Comparison of ENCODE assay signal across 8 cellular contexts in genomic region chrX:40580537-40581332, GRCh38. TPM values are rescaled to one million over a fixed set of nuclear protein-coding genes. Genes with fewer than 3 reads are reported as not detected.
DNase-seq lines count a peak whose midpoint lies in the region; ATAC-seq and TF ChIP-seq lines count a peak whose summit lies in the region.

Gene ATP6AP2, plus strand, starts transcription at chrX:40580970. Its CDS starts 96 bp downstream, at chrX:40581066.

- peak within 1 kb of the TSS; percentile 94 for H3K27ac Mint-ChIP-seq in activated B cell treated with CpG ODN at 0.5 μM for 24 hours
- H3K27ac Mint-ChIP-seq in immature natural killer cell, result peak within 1 kb of the TSS; percentile 93 to 99 (median 97)

- H3K27me3 ChIP-seq in AG04450 (ENCODE audit: control insufficient read depth, insufficient read depth, low read length), result no peaks in the 10 kb centered on the region

- POLR2A ChIA-PET in AG04450 (lab: Yijun Ruan, JAX) (no interaction called here), activated B cell treated with CpG ODN at 0.5 μM for 24 hours (lab: Charles Lee) (interaction anchor here (0.9 to 2.2 kb wide), 3 partner anchors 10 to 372 kb away, joined by 3 to 12 read pairs (median 3); partner anchors contain the start of gene MED14)

- no peaks in the 10 kb centered on the region for H3K27me3 Mint-ChIP-seq in activated B cell treated with CpG ODN at 0.5 μM for 24 hours
- H3K27me3 Mint-ChIP-seq in immature natural killer cell (ENCODE audit: low read depth in 3 of 3), result peaks cover 2 to 10% (median 9%) of the 10 kb centered on the region in 3 donors

- H3K4me3 ChIP-seq in AG04450 (ENCODE audit: low read depth, low read length), result peak within 1 kb of the TSS; percentile 84

- intact Hi-C loops in activated B cell treated with CpG ODN at 0.5 μM for 24 hours (cut with micrococcal nuclease), result loop anchor here (1.0 to 10.0 kb wide), 3 partner anchors 67 to 504 kb away; partner anchors contain the start of genes CXorf38, MED14 and USP9X

- no peaks in the 10 kb centered on the region for H3K9me3 ChIP-seq in AG04450 (ENCODE audit: control insufficient read depth, insufficient read depth, low read length)

- peak; percentile 74 for DNase-seq in AG04450 (ENCODE audit: low read depth, low spot score)
- DNase-seq in NCI-H226, result peak; percentile 79
- DNase-seq in activated B cell treated with CpG ODN at 0.5 μM for 24 hours, result peak; percentile 71
- peak; percentile 6 to 96 (median 87) for DNase-seq in caudate nucleus (lab: John Stamatoyannopoulos, UW)
- peak; percentile 90 to 92 (median 92) for DNase-seq in immature natural killer cell
- peak; percentile 67 for DNase-seq in smooth muscle cell of the brain vasculature (ENCODE audit: low read depth, low spot score)

- peaks cover 27% of the 10 kb centered on the region for H3K4me1 Mint-ChIP-seq in activated B cell treated with CpG ODN at 0.5 μM for 24 hours
- H3K4me1 Mint-ChIP-seq in immature natural killer cell, result peaks cover 17 to 37% of the 10 kb centered on the region in 2 donors

- CTCF ChIA-PET in AG04450 (lab: Charles Lee) (interaction anchor here (1.4 kb wide), 1 partner anchor 37 kb away, joined by 3 read pairs; no protein-coding TSS in a partner anchor), activated B cell treated with CpG ODN at 0.5 μM for 24 hours (lab: Charles Lee) (interaction anchor here (0.9 to 1.1 kb wide), 2 partner anchors 37 kb away, joined by 3 read pairs; no protein-coding TSS in a partner anchor)

- H3K9me3 Mint-ChIP-seq in activated B cell treated with CpG ODN at 0.5 μM for 24 hours (no peaks in the 10 kb centered on the region), immature natural killer cell (no peaks in the 10 kb centered on the region)

- peak within 1 kb of the TSS; percentile 92 for H3K4me3 Mint-ChIP-seq in activated B cell treated with CpG ODN at 0.5 μM for 24 hours
- peak within 1 kb of the TSS; percentile 84 to 99 (median 95) for H3K4me3 Mint-ChIP-seq in immature natural killer cell

- H3K27ac ChIP-seq in AG04450 (ENCODE audit: low read depth, low read length) (peak within 1 kb of the TSS; percentile 52), caudate nucleus (ENCODE audit: low read depth, low read length) (peak within 1 kb of the TSS; percentile 68)

- TF ChIP-seq CTCF in AG04450 (IDR thresholded peaks at IDR 0.05; ENCODE audit: low read depth, low read length) (no peak), activated B cell treated with CpG ODN at 0.5 μM for 24 hours (IDR thresholded peaks at IDR 0.05) (no peak)

- ATAC-seq in GM18909 (IDR thresholded peaks at IDR 0.05; ENCODE audit: poor library complexity, unreplicated experiment) (peak; percentile 97), HG03175 (IDR thresholded peaks at IDR 0.05; ENCODE audit: unreplicated experiment) (peak; percentile 97), activated B cell treated with CpG ODN at 0.5 μM for 24 hours (ENCODE audit: low read depth) (peak; percentile 95)

- H3K36me3 Mint-ChIP-seq in activated B cell treated with CpG ODN at 0.5 μM for 24 hours (ENCODE audit: low read depth) (peaks cover 4% of the 10 kb centered on the region), immature natural killer cell (no peaks in the 10 kb centered on the region)

RNA-seq across cellular contexts. Expression of gene ATP6AP2, which starts in this region (rescaled TPM):
- 346 and 379 TPM in 2 replicates for polyA plus RNA-seq in AG04450 (2011; rRNA removed)
- polyA minus RNA-seq in AG04450 (2011; rRNA and poly(A)+ RNA removed), result 94.3 and 146 TPM in 2 replicates
- 48.6 and 53.8 TPM in 2 replicates for total RNA-seq in activated B cell treated with CpG ODN at 0.5 μM for 24 hours
- polyA plus RNA-seq in immature natural killer cell, result 100 to 1,000 TPM; 212 to 252 (median 220) TPM

Comparison
In these comparisons a context has a peak if more than half of its experiments do, and no peak if none do; other contexts are left out.
1. Peak in every context shown above with its lines: DNase-seq, ATAC-seq, H3K4me3 ChIP-seq and H3K27ac ChIP-seq.